In genomic region chr7:43906327-43907010, GRCh38 we compare ENCODE assay signal across 8 cellular contexts. TPM values are rescaled to one million over a fixed set of nuclear protein-coding genes. Genes with fewer than 3 reads are reported as not detected.
DNase-seq lines count a peak whose midpoint lies in the region; ATAC-seq and TF ChIP-seq lines count a peak whose summit lies in the region.

URGCP (minus strand) TSS chr7:43906596; CDS start chr7:43906575, 21 bp downstream.

- no peaks in the 10 kb centered on the region for H3K9me3 Mint-ChIP-seq in activated T-cell treated with anti-CD3 and anti-CD28 coated beads, Interleukin-2, amount 50 U/mL, for 24 hours

- H3K4me3 Mint-ChIP-seq in activated T-cell treated with anti-CD3 and anti-CD28 coated beads, Interleukin-2, amount 50 U/mL, for 24 hours, result peak within 1 kb of the TSS; percentile 93

- peaks cover 10% of the 10 kb centered on the region for H3K36me3 Mint-ChIP-seq in activated T-cell treated with anti-CD3 and anti-CD28 coated beads, Interleukin-2, amount 50 U/mL, for 24 hours (ENCODE audit: low read depth)

- TF ChIP-seq POLR2A in GM18505 (IDR thresholded peaks at IDR 0.05; ENCODE audit: borderline replicate concordance, extremely low read depth, insufficient read depth, insufficient read length), result peak; percentile 57

- peak within 1 kb of the TSS; percentile 96 for H3K27ac Mint-ChIP-seq in activated T-cell treated with anti-CD3 and anti-CD28 coated beads, Interleukin-2, amount 50 U/mL, for 24 hours

- ATAC-seq in GM18505 (IDR thresholded peaks at IDR 0.05; ENCODE audit: unreplicated experiment), result peak; percentile 84
- ATAC-seq in HG02981 (IDR thresholded peaks at IDR 0.05; ENCODE audit: unreplicated experiment), result peak; percentile 87
- ATAC-seq in esophagus mucosa, result peak; percentile 65

- H3K27me3 Mint-ChIP-seq in activated T-cell treated with anti-CD3 and anti-CD28 coated beads, Interleukin-2, amount 50 U/mL, for 24 hours, result no peaks in the 10 kb centered on the region

- peak; percentile 65 for DNase-seq in 8988T
- peak; percentile 22 for DNase-seq in NCI-H774 (lab: John Stamatoyannopoulos, UW)
- DNase-seq in activated T-cell treated with anti-CD3 and anti-CD28 coated beads, Interleukin-2, amount 50 U/mL, for 24 hours, result peak; percentile 76
- peak; percentile 63 for DNase-seq in myocyte (ENCODE audit: low read depth)
- peak in 5 of 6 experiments; percentile 11 to 55 (median 41) for DNase-seq in stimulated activated naive CD4-positive, alpha-beta T cell (lab: John Stamatoyannopoulos, UW)

- peaks cover 39% of the 10 kb centered on the region for H3K4me1 Mint-ChIP-seq in activated T-cell treated with anti-CD3 and anti-CD28 coated beads, Interleukin-2, amount 50 U/mL, for 24 hours (ENCODE audit: low read depth)

RNA-seq across cellular contexts. Expression of gene URGCP, which starts in this region (rescaled TPM):
- total RNA-seq in esophagus mucosa (20.6 TPM), myocyte (33.8 and 41.6 TPM in 2 replicates)
- 35.4 TPM for polyA plus RNA-seq in myocyte (2012)

Comparison
In these comparisons a context has a peak if more than half of its experiments do, and no peak if none do; other contexts are left out.
1. Peak in every context shown above with its lines: DNase-seq and ATAC-seq.
2. DNase-seq: peak in every context shown above with its lines; median percentile 76 in activated T-cell treated with anti-CD3 and anti-CD28 coated beads, Interleukin-2, amount 50 U/mL, for 24 hours; 65 in 8988T; 63 in myocyte; 41 in stimulated activated naive CD4-positive, alpha-beta T cell; 22 in NCI-H774.